Comparison of ENCODE assay signal across 32 cellular contexts in genomic region chr19:38422405-38422804, GRCh38. TPM values are rescaled to one million over a fixed set of nuclear protein-coding genes. Genes with fewer than 3 reads are reported as not detected.
"Had no signal": no experiment of that assay in that cellular context is flagged by ENCODE, and none has a peak within 500 bp of the region (broad histone marks: within the 10 kb centered on the region; RNA-seq: fewer than 3 reads in every experiment).

No MANE protein-coding gene starts in this region.

- H3K4me3 ChIP-seq: ascending aorta, cardiac muscle cell had no signal

- H3K27me3 ChIP-seq: ascending aorta had no signal

- ATAC-seq: activated CD8-positive, alpha-beta T cell treated with anti-CD3 and anti-CD28 coated beads for 36 hours; activated naive CD8-positive, alpha-beta T cell treated with anti-CD3 and anti-CD28 coated beads, Interleukin-2, amount 50 U/mL, for 24 hours; activated T-cell treated with anti-CD3 and anti-CD28 coated beads, Interleukin-2, amount 50 U/mL, for 4 hours; activated T-cell treated with anti-CD3 and anti-CD28 coated beads, Interleukin-2, amount 50 U/mL, for 72 hours; activated T-helper 17 cell treated with anti-CD3 and anti-CD28 coated beads, Interleukin-2, amount 50 U/mL, for 72 hours had no signal

- H3K27ac ChIP-seq: ascending aorta, cardiac muscle cell, VCaP had no signal

- FAIRE-seq: bronchial epithelial cell, TTC549 had no signal

- H3K36me3 ChIP-seq: ascending aorta, cardiac muscle cell had no signal

- DNase-seq: activated B cell treated with CpG ODN at 0.5 μM for 24 hours; activated CD4-positive, alpha-beta memory T cell treated with anti-CD3 and anti-CD28 coated beads for 36 hours; activated CD4-positive, alpha-beta T cell treated with anti-CD3 and anti-CD28 coated beads for 4 hours; activated CD4-positive, alpha-beta T cell treated with anti-CD3 and anti-CD28 coated beads, Interleukin-2, amount 10 ng/mL, durations not matched to agents 24 days and 14 days; activated CD4-positive, alpha-beta T cell treated with anti-CD3 and anti-CD28 coated beads, Interleukin-2, amount 50 U/mL, for 1 hour; activated CD4-positive, alpha-beta T cell treated with anti-CD3 and anti-CD28 coated beads, Interleukin-2, amount 50 U/mL, for 4 hours; activated CD4-positive, CD25-positive, alpha-beta regulatory T cell treated with anti-CD3 and anti-CD28 coated beads, Interleukin-2, amount 50 U/mL, for 72 hours; activated CD8-positive, alpha-beta memory T cell treated with anti-CD3 and anti-CD28 coated beads, Interleukin-2, amount 50 U/mL, for 4 hours; activated CD8-positive, alpha-beta T cell treated with anti-CD3 and anti-CD28 coated beads for 36 hours; activated gamma-delta T cell; activated naive CD4-positive, alpha-beta T cell treated with anti-CD3 and anti-CD28 coated beads, Interleukin-2, amount 10 ng/mL, durations not matched to agents 7 days and 5 days; activated naive CD4-positive, alpha-beta T cell treated with Interleukin-2 at 50 U/mL for 16 hours; activated naive CD8-positive, alpha-beta T cell treated with anti-CD3 and anti-CD28 coated beads, Interleukin-2, amount 10 ng/mL, durations not matched to agents 7 days and 5 days; activated naive CD8-positive, alpha-beta T cell treated with anti-CD3 and anti-CD28 coated beads, Interleukin-2, amount 50 U/mL, for 24 hours; activated T-cell treated with anti-CD3 and anti-CD28 coated beads for 4 hours; activated T-cell treated with anti-CD3 and anti-CD28 coated beads, Interleukin-2, amount 50 U/mL, for 1 hour; activated T-cell treated with anti-CD3 and anti-CD28 coated beads, Interleukin-2, amount 50 U/mL, for 4 hours; activated T-cell treated with anti-CD3 and anti-CD28 coated beads, Interleukin-2, amount 50 U/mL, for 72 hours; amygdala; anterior cingulate cortex; caudate nucleus; cerebellar nuclear complex; T-helper 1 cell; T-helper 2 cell; T-helper 9 cell had no signal

- H3K9me3 ChIP-seq: ascending aorta had no signal

RNA-seq across cellular contexts. Expression of gene RASGRP4, which starts 3.6 kb away (rescaled TPM):
- total RNA-seq: bronchial epithelial cell, chondrocyte had no signal

RNA-seq across cellular contexts. Expression of gene GGN, which starts 34.6 kb away (rescaled TPM):
- total RNA-seq: activated CD8-positive, alpha-beta T cell treated with anti-CD3 and anti-CD28 coated beads for 36 hours; activated naive CD8-positive, alpha-beta T cell treated with anti-CD3 and anti-CD28 coated beads, Interleukin-2, amount 10 ng/mL, durations not matched to agents 7 days and 5 days had no signal
